In the genomic region with DNA sequence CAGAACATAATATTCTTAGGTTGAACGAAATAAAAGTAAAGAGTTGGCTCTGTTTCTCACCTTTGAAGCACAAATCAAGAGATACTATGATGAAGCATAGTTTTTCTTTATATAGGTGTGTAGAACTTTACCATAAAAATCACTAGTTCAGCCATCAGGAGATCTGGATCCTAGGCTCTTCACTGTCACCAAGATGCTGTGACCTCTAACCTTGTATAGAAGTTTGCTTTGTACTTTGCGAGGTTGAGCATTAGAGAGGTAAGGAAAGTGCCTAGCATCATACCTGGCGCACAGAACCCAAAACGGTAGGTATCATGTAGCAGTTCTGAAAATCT, we compare ENCODE assay signal across 1 cellular context.
TF ChIP-seq lines count a peak whose summit lies in the region.

No MANE protein-coding gene starts in this region.

TF ChIP-seq in SK-N-SH treated with all-trans-retinoic acid at 6 μM for 48 hours, 23 proteins besides CTCF, POLR2A, EP300 and RAD21 (continued from another document):
- TF ChIP-seq, protein P1, sequence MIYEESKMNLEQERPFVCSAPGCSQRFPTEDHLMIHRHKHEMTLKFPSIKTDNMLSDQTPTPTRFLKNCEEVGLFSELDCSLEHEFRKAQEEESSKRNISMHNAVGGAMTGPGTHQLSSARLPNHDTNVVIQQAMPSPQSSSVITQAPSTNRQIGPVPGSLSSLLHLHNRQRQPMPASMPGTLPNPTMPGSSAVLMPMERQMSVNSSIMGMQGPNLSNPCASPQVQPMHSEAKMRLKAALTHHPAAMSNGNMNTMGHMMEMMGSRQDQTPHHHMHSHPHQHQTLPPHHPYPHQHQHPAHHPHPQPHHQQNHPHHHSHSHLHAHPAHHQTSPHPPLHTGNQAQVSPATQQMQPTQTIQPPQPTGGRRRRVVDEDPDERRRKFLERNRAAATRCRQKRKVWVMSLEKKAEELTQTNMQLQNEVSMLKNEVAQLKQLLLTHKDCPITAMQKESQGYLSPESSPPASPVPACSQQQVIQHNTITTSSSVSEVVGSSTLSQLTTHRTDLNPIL (CRISPR knock-in tag; IDR thresholded peaks at IDR 0.05; ENCODE audit: low read depth), result no peak
- TF ChIP-seq, protein P2, sequence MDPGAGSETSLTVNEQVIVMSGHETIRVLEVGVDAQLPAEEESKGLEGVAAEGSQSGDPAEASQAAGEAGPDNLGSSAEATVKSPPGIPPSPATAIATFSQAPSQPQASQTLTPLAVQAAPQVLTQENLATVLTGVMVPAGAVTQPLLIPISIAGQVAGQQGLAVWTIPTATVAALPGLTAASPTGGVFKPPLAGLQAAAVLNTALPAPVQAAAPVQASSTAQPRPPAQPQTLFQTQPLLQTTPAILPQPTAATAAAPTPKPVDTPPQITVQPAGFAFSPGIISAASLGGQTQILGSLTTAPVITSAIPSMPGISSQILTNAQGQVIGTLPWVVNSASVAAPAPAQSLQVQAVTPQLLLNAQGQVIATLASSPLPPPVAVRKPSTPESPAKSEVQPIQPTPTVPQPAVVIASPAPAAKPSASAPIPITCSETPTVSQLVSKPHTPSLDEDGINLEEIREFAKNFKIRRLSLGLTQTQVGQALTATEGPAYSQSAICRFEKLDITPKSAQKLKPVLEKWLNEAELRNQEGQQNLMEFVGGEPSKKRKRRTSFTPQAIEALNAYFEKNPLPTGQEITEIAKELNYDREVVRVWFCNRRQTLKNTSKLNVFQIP (CRISPR knock-in tag; IDR thresholded peaks at IDR 0.05; ENCODE audit: borderline replicate concordance, low read depth), result no peak
- TF ChIP-seq ZFP3 (CRISPR knock-in tag; IDR thresholded peaks at IDR 0.05), result no peak
- no peak for TF ChIP-seq ESRRG (CRISPR knock-in tag; IDR thresholded peaks at IDR 0.05)
- TF ChIP-seq, protein P3, sequence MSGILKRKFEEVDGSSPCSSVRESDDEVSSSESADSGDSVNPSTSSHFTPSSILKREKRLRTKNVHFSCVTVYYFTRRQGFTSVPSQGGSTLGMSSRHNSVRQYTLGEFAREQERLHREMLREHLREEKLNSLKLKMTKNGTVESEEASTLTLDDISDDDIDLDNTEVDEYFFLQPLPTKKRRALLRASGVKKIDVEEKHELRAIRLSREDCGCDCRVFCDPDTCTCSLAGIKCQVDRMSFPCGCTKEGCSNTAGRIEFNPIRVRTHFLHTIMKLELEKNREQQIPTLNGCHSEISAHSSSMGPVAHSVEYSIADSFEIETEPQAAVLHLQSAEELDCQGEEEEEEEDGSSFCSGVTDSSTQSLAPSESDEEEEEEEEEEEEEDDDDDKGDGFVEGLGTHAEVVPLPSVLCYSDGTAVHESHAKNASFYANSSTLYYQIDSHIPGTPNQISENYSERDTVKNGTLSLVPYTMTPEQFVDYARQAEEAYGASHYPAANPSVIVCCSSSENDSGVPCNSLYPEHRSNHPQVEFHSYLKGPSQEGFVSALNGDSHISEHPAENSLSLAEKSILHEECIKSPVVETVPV (CRISPR knock-in tag; IDR thresholded peaks at IDR 0.05), result no peak
- no peak for TF ChIP-seq ZFP30 (CRISPR knock-in tag; IDR thresholded peaks at IDR 0.05)
- TF ChIP-seq TCF4 (CRISPR knock-in tag; IDR thresholded peaks at IDR 0.05; ENCODE audit: borderline replicate concordance), result no peak
- no peak for TF ChIP-seq ZNF8 (CRISPR knock-in tag; IDR thresholded peaks at IDR 0.05)
- no peak for TF ChIP-seq ZNF70 (CRISPR knock-in tag; IDR thresholded peaks at IDR 0.05)
TF ChIP-seq in SK-N-SH treated with all-trans-retinoic acid at 6 μM for 48 hours: peak in this region for 0.
